ENCODE assay signal across 22 cellular contexts in the genomic region with DNA sequence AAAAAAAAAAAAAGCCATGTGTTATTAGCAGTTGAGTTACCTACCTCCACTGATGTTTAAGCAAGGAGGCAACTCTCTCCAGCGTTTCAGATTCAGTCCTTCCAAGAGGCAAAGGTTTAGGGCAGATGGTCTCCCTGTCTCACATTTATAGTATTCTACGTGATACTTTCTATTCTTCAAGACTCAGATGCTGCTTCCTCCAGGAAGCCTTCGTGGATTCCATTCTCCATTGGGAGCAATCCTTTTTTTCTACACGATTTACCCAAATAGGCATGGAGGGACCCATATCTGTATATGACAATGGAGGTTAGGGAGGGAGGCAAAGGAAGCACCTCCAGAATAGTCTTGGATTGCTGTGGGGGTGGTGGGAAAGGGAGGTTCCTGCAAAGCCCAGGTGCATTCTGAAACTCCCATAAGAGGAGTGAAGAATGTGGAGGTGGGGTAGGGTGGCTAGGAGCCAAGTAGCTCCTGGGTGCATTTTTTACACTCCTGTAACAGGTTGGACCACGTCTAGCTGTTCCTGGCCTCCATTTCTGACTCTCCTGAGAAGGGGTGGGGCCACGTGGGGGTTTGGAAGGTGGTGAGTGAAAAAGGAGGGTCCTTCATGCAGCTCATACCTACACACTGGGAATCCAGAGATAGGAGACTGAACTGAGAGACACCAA. TPM values are rescaled to one million over a fixed set of nuclear protein-coding genes. Genes with fewer than 3 reads are reported as not detected.
"Had no signal": no experiment of that assay in that cellular context is flagged by ENCODE, and none has a peak within 500 bp of the region (broad histone marks: within the 10 kb centered on the region; RNA-seq: fewer than 3 reads in every experiment).

No MANE protein-coding gene starts in this region.

- DNase-seq: NCI-H1048, NCI-H1105, NCI-H1417, NCI-H146, NCI-H187, NCI-H2029, NCI-H2081 treated with DMSO at 0.1 percent for 48 hours, NCI-H2171, NCI-H226, NCI-H446, NCI-H510A, NCI-H524 treated with DMSO at 0.1 percent for 48 hours, NCI-H69, NCI-H774, SHP77, SK-N-SH, SW 1271 had no signal

- H3K9me2 ChIP-seq: SK-N-SH had no signal

- ATAC-seq: Panc1 had no signal

- H3K4me2 ChIP-seq: KMS-11, SK-N-SH had no signal

- H3K27ac ChIP-seq: KMS-11, RWPE1 had no signal

- H3K9ac ChIP-seq: KMS-11, SK-N-SH had no signal

- H3K9me3 ChIP-seq: SK-N-SH had no signal

RNA-seq across cellular contexts. Expression of gene YPEL4, which starts 16.2 kb away (rescaled TPM):
- total RNA-seq: HT-29 had no signal

RNA-seq across cellular contexts. Expression of gene SERPING1, which starts 36.0 kb away (rescaled TPM):
- total RNA-seq: HT-29, SK-MEL-5 had no signal
